Comparison of ENCODE assay signal across 22 cellular contexts in the genomic region with DNA sequence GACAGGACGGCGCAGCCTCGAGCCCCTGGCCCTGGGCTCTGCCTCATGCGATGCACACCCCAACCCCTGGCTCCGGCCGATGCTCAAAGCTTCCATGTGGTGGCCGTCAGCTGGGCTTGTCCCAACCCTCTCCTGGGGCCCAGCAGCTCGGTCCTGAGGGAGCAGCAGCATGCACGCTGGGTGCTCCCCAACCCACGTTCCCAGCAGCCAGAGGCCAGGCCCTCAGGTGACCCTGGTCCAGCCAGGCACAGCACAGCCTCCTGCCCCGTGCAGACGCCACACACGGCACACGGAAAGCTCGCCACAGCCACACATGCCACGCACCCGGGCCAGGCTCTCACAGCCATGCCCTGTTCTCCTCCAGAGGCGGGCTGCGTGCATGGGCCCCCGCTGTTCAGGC.
"Had no signal": no experiment of that assay in that cellular context is flagged by ENCODE, and none has a peak within 500 bp of the region (broad histone marks: within the 10 kb centered on the region; RNA-seq: fewer than 3 reads in every experiment).

No MANE protein-coding gene starts in this region.

- H3K9me3 Mint-ChIP-seq: activated T-helper 17 cell treated with anti-CD3 and anti-CD28 coated beads, Interleukin-2, amount 50 U/mL, for 72 hours; naive thymus-derived CD8-positive, alpha-beta T cell had no signal

- H3K27ac Mint-ChIP-seq: activated T-helper 17 cell treated with anti-CD3 and anti-CD28 coated beads, Interleukin-2, amount 50 U/mL, for 72 hours; progenitor cell of endocrine pancreas had no signal

- H3K4me3 ChIP-seq: body of pancreas, colonic mucosa, esophagus squamous epithelium, left ventricle myocardium inferior, mucosa of descending colon, right atrium auricular region, skin epidermis, transverse colon, vagina had no signal

- H3K4me3 Mint-ChIP-seq: activated T-helper 17 cell treated with anti-CD3 and anti-CD28 coated beads, Interleukin-2, amount 50 U/mL, for 72 hours had no signal

- H3K27me3 ChIP-seq: body of pancreas, colonic mucosa, esophagus squamous epithelium, right atrium auricular region, transverse colon, vagina had no signal

- H3K27ac ChIP-seq: body of pancreas, colonic mucosa, esophagus squamous epithelium, left ventricle myocardium inferior, right atrium auricular region, skin epidermis, transverse colon, vagina had no signal

- DNase-seq: activated CD4-positive, alpha-beta T cell treated with anti-CD3 and anti-CD28 coated beads, Interleukin-2, amount 50 U/mL, for 4 hours; activated naive CD4-positive, alpha-beta T cell treated with anti-CD3 and anti-CD28 coated beads, Interleukin-2, amount 50 U/mL, for 16 hours; amygdala; body of pancreas; caudate nucleus; colonic mucosa; esophagus squamous epithelium; hypothalamus; left ventricle myocardium inferior; mucosa of descending colon; naive thymus-derived CD8-positive, alpha-beta T cell; occipital lobe; stimulated activated CD4-positive, alpha-beta T cell treated with anti-CD3 and anti-CD28 coated beads, Interleukin-15, amount 100 ng/mL, for 24 hours; stimulated activated CD4-positive, alpha-beta T cell treated with anti-CD3 and anti-CD28 coated beads, Interleukin-4, amount 100 ng/mL, for 1 hour; stimulated activated naive CD8-positive, alpha-beta T cell treated with anti-CD3 and anti-CD28 coated beads, Interleukin-15, Interleukin-2, amounts not matched to agents 100 U/mL and 50 U/mL, for 24 hours; transverse colon had no signal

- H3K27me3 Mint-ChIP-seq: activated T-helper 17 cell treated with anti-CD3 and anti-CD28 coated beads, Interleukin-2, amount 50 U/mL, for 72 hours; naive thymus-derived CD8-positive, alpha-beta T cell; progenitor cell of endocrine pancreas had no signal

- H3K4me1 ChIP-seq: body of pancreas, colonic mucosa had no signal

- H3K36me3 ChIP-seq: colonic mucosa, esophagus squamous epithelium, left ventricle myocardium inferior, right atrium auricular region, transverse colon, vagina had no signal

- H3K36me3 Mint-ChIP-seq: naive thymus-derived CD8-positive, alpha-beta T cell had no signal

- H3K9me3 ChIP-seq: body of pancreas, colonic mucosa, esophagus squamous epithelium, left ventricle myocardium inferior, mucosa of descending colon, right atrium auricular region, transverse colon, vagina had no signal

- ATAC-seq: activated CD4-positive, CD25-positive, alpha-beta regulatory T cell treated with anti-CD3 and anti-CD28 coated beads, Interleukin-2, amount 50 U/mL, for 24 hours; activated T-helper 17 cell treated with anti-CD3 and anti-CD28 coated beads, Interleukin-2, amount 50 U/mL, for 72 hours; body of pancreas; mucosa of descending colon; naive thymus-derived CD8-positive, alpha-beta T cell; stimulated activated naive CD8-positive, alpha-beta T cell treated with anti-CD3 and anti-CD28 coated beads, Interleukin-15, Interleukin-2, amounts not matched to agents 100 U/mL and 50 U/mL, for 24 hours had no signal
